In the genomic region with DNA sequence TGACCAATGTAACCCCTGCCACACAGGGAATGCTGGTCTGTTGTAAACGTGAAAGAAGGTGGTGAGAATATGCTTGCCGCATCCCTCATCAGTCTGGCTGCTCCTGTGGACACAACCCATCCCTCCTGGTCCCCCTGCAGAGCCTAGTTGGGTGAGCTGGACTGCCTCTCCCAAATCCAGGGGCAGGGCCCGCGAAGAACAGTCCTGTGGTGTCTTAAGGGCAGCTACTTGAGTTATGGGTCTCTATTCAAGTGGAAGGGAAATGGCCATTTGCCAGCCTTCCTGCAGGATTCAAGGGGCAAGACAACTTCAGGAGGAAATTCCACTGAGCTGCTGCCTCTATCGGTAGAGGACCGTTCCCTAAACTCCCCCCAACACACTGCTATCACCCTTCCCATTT, we compare ENCODE assay signal across 18 cellular contexts.
DNase-seq lines count a peak whose midpoint lies in the region; ATAC-seq and TF ChIP-seq lines count a peak whose summit lies in the region.
"Had no signal": no experiment of that assay in that cellular context is flagged by ENCODE, and none has a peak within 500 bp of the region (broad histone marks: within the 10 kb centered on the region; RNA-seq: fewer than 3 reads in every experiment).

No MANE protein-coding gene starts in this region.

- H3K4me3 Mint-ChIP-seq in natural killer cell = peak overlapping the region; percentile 21
- H3K4me3 Mint-ChIP-seq in natural killer cell treated with Interleukin-12 subunit alpha and Interleukin-12 subunit beta and Interleukin-15 and Interleukin-18, amount 100 ng/mL, for 72 hours = no peak overlapping the region
- H3K4me3 Mint-ChIP-seq in stimulated activated naive B cell treated with anti-CD40 and anti-IgM and Interleukin-4, amounts not matched to agents 10 μg/mL and 1 μg/mL and 100 μg/mL, for 72 hours = no peak overlapping the region
- no peak overlapping the region for H3K4me3 Mint-ChIP-seq in nephron progenitor cell
- H3K4me3 Mint-ChIP-seq: CD8-positive, alpha-beta T cell had no signal

- peaks cover 51% of the 10 kb centered on the region for H3K36me3 ChIP-seq in OCI-LY3 (replicated peaks; ENCODE audit: low read depth, low read length)

- no peaks in the 10 kb centered on the region for H3K27me3 ChIP-seq in OCI-LY3 (ENCODE audit: low read depth, low read length)

- H3K4me1 Mint-ChIP-seq in natural killer cell = peaks cover 63 to 77% of the 10 kb centered on the region in 2 donors
- H3K4me1 Mint-ChIP-seq in natural killer cell treated with Interleukin-12 subunit alpha and Interleukin-12 subunit beta and Interleukin-15 and Interleukin-18, amount 100 ng/mL, for 72 hours (ENCODE audit: low read depth in 2 of 2) = peaks cover 54 to 59% of the 10 kb centered on the region in 2 donors
- peaks cover 62 to 71% of the 10 kb centered on the region in 2 donors for H3K4me1 Mint-ChIP-seq in stimulated activated naive B cell treated with anti-CD40 and anti-IgM and Interleukin-4, amounts not matched to agents 10 μg/mL and 1 μg/mL and 100 μg/mL, for 72 hours
- H3K4me1 Mint-ChIP-seq in nephron progenitor cell = peaks cover 31% of the 10 kb centered on the region

- DNase-seq in natural killer cell (no peak), cerebellar cortex (ENCODE audit: low spot score) (peak; percentile 26), inferior parietal cortex (ENCODE audit: extremely low spot score) (no peak), nephron progenitor cell (no peak)
- DNase-seq in natural killer cell treated with Interleukin-12 subunit alpha and Interleukin-12 subunit beta and Interleukin-15 and Interleukin-18, amount 100 ng/mL, for 72 hours (ENCODE audit: low spot score) = no peak
- DNase-seq in stimulated activated naive B cell treated with anti-CD40 and anti-IgM and Interleukin-4, amounts not matched to agents 10 μg/mL and 1 μg/mL and 100 μg/mL, for 72 hours = no peak
- DNase-seq: CD8-positive, alpha-beta T cell; DMS 273 treated with DMSO at 0.1 percent for 48 hours; H7; Kasumi-1; NCI-H1417 treated with DMSO at 0.1 percent for 48 hours; NCI-H2081; NCI-H345; PC-3 had no signal

- H3K27me3 Mint-ChIP-seq in natural killer cell (ENCODE audit: low read depth in 2 of 2) (no peaks in the 10 kb centered on the region), nephron progenitor cell (ENCODE audit: low read depth, poor library complexity) (peaks cover 6% of the 10 kb centered on the region)
- H3K27me3 Mint-ChIP-seq in natural killer cell treated with Interleukin-12 subunit alpha and Interleukin-12 subunit beta and Interleukin-15 and Interleukin-18, amount 100 ng/mL, for 72 hours = no peaks in the 10 kb centered on the region
- no peaks in the 10 kb centered on the region for H3K27me3 Mint-ChIP-seq in stimulated activated naive B cell treated with anti-CD40 and anti-IgM and Interleukin-4, amounts not matched to agents 10 μg/mL and 1 μg/mL and 100 μg/mL, for 72 hours

- H3K9me3 ChIP-seq in OCI-LY3 (ENCODE audit: insufficient read depth, low read length) = no peaks in the 10 kb centered on the region

- H4K20me1 ChIP-seq in OCI-LY3 (ENCODE audit: insufficient read depth, low read length) = peaks cover 100% of the 10 kb centered on the region

- H3K27ac Mint-ChIP-seq in natural killer cell (peak overlapping the region in 1 of 2 donors; percentile 31), nephron progenitor cell (no peak overlapping the region)
- no peak overlapping the region for H3K27ac Mint-ChIP-seq in natural killer cell treated with Interleukin-12 subunit alpha and Interleukin-12 subunit beta and Interleukin-15 and Interleukin-18, amount 100 ng/mL, for 72 hours
- H3K27ac Mint-ChIP-seq in stimulated activated naive B cell treated with anti-CD40 and anti-IgM and Interleukin-4, amounts not matched to agents 10 μg/mL and 1 μg/mL and 100 μg/mL, for 72 hours = peak overlapping the region; percentile 37
- H3K27ac Mint-ChIP-seq: CD8-positive, alpha-beta T cell had no signal

- ATAC-seq in natural killer cell (no peak), esophagus mucosa (no peak)
- no peak for ATAC-seq in natural killer cell treated with Interleukin-12 subunit alpha and Interleukin-12 subunit beta and Interleukin-15 and Interleukin-18, amount 100 ng/mL, for 72 hours
- ATAC-seq in stimulated activated naive B cell treated with anti-CD40 and anti-IgM and Interleukin-4, amounts not matched to agents 10 μg/mL and 1 μg/mL and 100 μg/mL, for 72 hours (replicated peaks) = peak; percentile 4
- ATAC-seq: CD8-positive, alpha-beta T cell; HepG2; PC-3 had no signal

- peak overlapping the region; percentile 62 for H3K27ac ChIP-seq in OCI-LY3 (ENCODE audit: low read length)
- H3K27ac ChIP-seq: SK-N-MC had no signal

- no peak overlapping the region for H3K9ac ChIP-seq in OCI-LY3 (ENCODE audit: low read length)

- no peak for TF ChIP-seq CTCF in natural killer cell (IDR thresholded peaks at IDR 0.05)
- TF ChIP-seq CTCF in OCI-LY3 (IDR thresholded peaks at IDR 0.05; ENCODE audit: low read depth, low read length) = no peak
- no peak for TF ChIP-seq CTCF in nephron progenitor cell (IDR thresholded peaks at IDR 0.05)

- H3K79me2 ChIP-seq in OCI-LY3 (ENCODE audit: low read length) = peaks cover 97% of the 10 kb centered on the region

- H3K36me3 Mint-ChIP-seq in natural killer cell = no peaks in the 10 kb centered on the region
- peaks cover 4% of the 10 kb centered on the region for H3K36me3 Mint-ChIP-seq in natural killer cell treated with Interleukin-12 subunit alpha and Interleukin-12 subunit beta and Interleukin-15 and Interleukin-18, amount 100 ng/mL, for 72 hours
- H3K36me3 Mint-ChIP-seq in stimulated activated naive B cell treated with anti-CD40 and anti-IgM and Interleukin-4, amounts not matched to agents 10 μg/mL and 1 μg/mL and 100 μg/mL, for 72 hours = peaks cover 17 to 31% of the 10 kb centered on the region in 2 donors
- H3K36me3 Mint-ChIP-seq in nephron progenitor cell (ENCODE audit: low read depth) = no peaks in the 10 kb centered on the region

- H3K4me2 ChIP-seq in OCI-LY3 (ENCODE audit: low read length) = peak overlapping the region; percentile 51

- intact Hi-C loops in natural killer cell (cut with micrococcal nuclease) = no loop called here

- no peak overlapping the region for H3K4me3 ChIP-seq in OCI-LY3 (ENCODE audit: low read length)
- H3K4me3 ChIP-seq: SK-N-MC had no signal

- H2AFZ ChIP-seq in OCI-LY3 (ENCODE audit: low read depth, low read length) = no peak overlapping the region

- H3K4me1 ChIP-seq in OCI-LY3 (ENCODE audit: low read length) = peaks cover 47% of the 10 kb centered on the region

- H3K9me3 Mint-ChIP-seq in natural killer cell (no peaks in the 10 kb centered on the region), nephron progenitor cell (no peaks in the 10 kb centered on the region)
- H3K9me3 Mint-ChIP-seq in natural killer cell treated with Interleukin-12 subunit alpha and Interleukin-12 subunit beta and Interleukin-15 and Interleukin-18, amount 100 ng/mL, for 72 hours = no peaks in the 10 kb centered on the region
- H3K9me3 Mint-ChIP-seq in stimulated activated naive B cell treated with anti-CD40 and anti-IgM and Interleukin-4, amounts not matched to agents 10 μg/mL and 1 μg/mL and 100 μg/mL, for 72 hours = no peaks in the 10 kb centered on the region
- H3K9me3 Mint-ChIP-seq: CD8-positive, alpha-beta T cell had no signal

Comparison
In these comparisons a context has a peak if more than half of its experiments do, and no peak if none do; other contexts are left out.
1. ATAC-seq: peak in stimulated activated naive B cell treated with anti-CD40 and anti-IgM and Interleukin-4, amounts not matched to agents 10 μg/mL and 1 μg/mL and 100 μg/mL, for 72 hours (2 of 2); none in natural killer cell (0 of 3), natural killer cell treated with Interleukin-12 subunit alpha and Interleukin-12 subunit beta and Interleukin-15 and Interleukin-18, amount 100 ng/mL, for 72 hours (0 of 2) and esophagus mucosa (single experiment).